8 cellular contexts compared by ENCODE assay signal in genomic region chr16:578870-579405, GRCh38. TPM values are rescaled to one million over a fixed set of nuclear protein-coding genes. Genes with fewer than 3 reads are reported as not detected.
DNase-seq lines count a peak whose midpoint lies in the region; ATAC-seq and TF ChIP-seq lines count a peak whose summit lies in the region.

No MANE protein-coding gene starts in this region.

- POLR2A ChIA-PET in activated naive CD8-positive, alpha-beta T cell treated with anti-CD3 and anti-CD28 coated beads, Interleukin-2, amount 10 ng/mL, durations not matched to agents 7 days and 5 days (lab: Charles Lee) = no interaction called here

- no peak overlapping the region for H3K27ac Mint-ChIP-seq in activated naive CD8-positive, alpha-beta T cell treated with anti-CD3 and anti-CD28 coated beads, Interleukin-2, amount 10 ng/mL, durations not matched to agents 7 days and 5 days

- no peaks in the 10 kb centered on the region for H3K27me3 Mint-ChIP-seq in activated naive CD8-positive, alpha-beta T cell treated with anti-CD3 and anti-CD28 coated beads, Interleukin-2, amount 10 ng/mL, durations not matched to agents 7 days and 5 days

- intact Hi-C loops in left ventricle myocardium superior (cut with micrococcal nuclease) (no loop called here), gastrocnemius medialis (cut with DNase I; ENCODE audit: low total_unique reads) (loop anchor here (1.0 to 2.0 kb wide), 2 partner anchors 32 to 81 kb away; no protein-coding TSS in a partner anchor)

- in situ Hi-C loops in gastrocnemius medialis (cut with MboI; ENCODE audit: low sequenced_read_pairs in 4 of 4) = no loop called here

- H3K36me3 ChIP-seq in gastrocnemius medialis = no peaks in the 10 kb centered on the region

- H3K27ac ChIP-seq in gastrocnemius medialis = no peak overlapping the region

- ATAC-seq in GM21423 (IDR thresholded peaks at IDR 0.05; ENCODE audit: unreplicated experiment) (peak; percentile 47), left ventricle myocardium superior (peak; percentile 88), gastrocnemius medialis (peak; percentile 84 to 86), GM19452 (IDR thresholded peaks at IDR 0.05; ENCODE audit: unreplicated experiment) (no peak)
- ATAC-seq in activated naive CD8-positive, alpha-beta T cell treated with anti-CD3 and anti-CD28 coated beads, Interleukin-2, amount 10 ng/mL, durations not matched to agents 7 days and 5 days (ENCODE audit: low read depth) = peak; percentile 92

- H3K4me3 Mint-ChIP-seq in activated naive CD8-positive, alpha-beta T cell treated with anti-CD3 and anti-CD28 coated beads, Interleukin-2, amount 10 ng/mL, durations not matched to agents 7 days and 5 days = no peak overlapping the region

- no peaks in the 10 kb centered on the region for H3K27me3 ChIP-seq in gastrocnemius medialis

- no peak overlapping the region for H3K4me3 ChIP-seq in gastrocnemius medialis

- peak; percentile 82 to 91 (median 86) for TF ChIP-seq CTCF in gastrocnemius medialis (IDR thresholded peaks at IDR 0.05 in 4 of 5, conservative IDR thresholded peaks at IDR 0.05 in 1 of 5)

- no peaks in the 10 kb centered on the region for H3K9me3 Mint-ChIP-seq in activated naive CD8-positive, alpha-beta T cell treated with anti-CD3 and anti-CD28 coated beads, Interleukin-2, amount 10 ng/mL, durations not matched to agents 7 days and 5 days

- H3K9me3 ChIP-seq in gastrocnemius medialis = no peaks in the 10 kb centered on the region

- H3K4me1 ChIP-seq in gastrocnemius medialis = no peaks in the 10 kb centered on the region

- H3K4me1 Mint-ChIP-seq in activated naive CD8-positive, alpha-beta T cell treated with anti-CD3 and anti-CD28 coated beads, Interleukin-2, amount 10 ng/mL, durations not matched to agents 7 days and 5 days = peaks cover 3% of the 10 kb centered on the region

- H3K36me3 Mint-ChIP-seq in activated naive CD8-positive, alpha-beta T cell treated with anti-CD3 and anti-CD28 coated beads, Interleukin-2, amount 10 ng/mL, durations not matched to agents 7 days and 5 days = no peaks in the 10 kb centered on the region

- TF ChIP-seq POLR2A in gastrocnemius medialis (IDR thresholded peaks at IDR 0.05) = no peak

- peak; percentile 54 for DNase-seq in AG08395 (ENCODE audit: low spot score)
- peak; percentile 63 to 82 for DNase-seq in SHP77 (lab: John Stamatoyannopoulos, UW)
- peak; percentile 82 for DNase-seq in activated naive CD8-positive, alpha-beta T cell treated with anti-CD3 and anti-CD28 coated beads, Interleukin-2, amount 10 ng/mL, durations not matched to agents 7 days and 5 days
- DNase-seq in left ventricle myocardium superior = peak; percentile 86
- DNase-seq in gastrocnemius medialis = peak; percentile 38 to 72
- no peak for DNase-seq in RKO (ENCODE audit: low spot score)

RNA-seq across cellular contexts. Expression of gene PIGQ, which starts 9.2 kb away (rescaled TPM):
- total RNA-seq in activated naive CD8-positive, alpha-beta T cell treated with anti-CD3 and anti-CD28 coated beads, Interleukin-2, amount 10 ng/mL, durations not matched to agents 7 days and 5 days = 10 to 100 TPM; 46.3 to 54.3 TPM
- total RNA-seq in left ventricle myocardium superior (16.9 TPM), gastrocnemius medialis (10 to 100 TPM; 22.2 to 47.3 (median 38.5) TPM)

RNA-seq across cellular contexts. Expression of gene RAB40C, which starts 10.9 kb away (rescaled TPM):
- 10 to 100 TPM; 15.1 to 18.2 TPM for total RNA-seq in activated naive CD8-positive, alpha-beta T cell treated with anti-CD3 and anti-CD28 coated beads, Interleukin-2, amount 10 ng/mL, durations not matched to agents 7 days and 5 days
- 11.4 TPM for total RNA-seq in left ventricle myocardium superior
- total RNA-seq in gastrocnemius medialis = 10 to 100 TPM; 15.6 to 29.3 (median 21.4) TPM

RNA-seq across cellular contexts. Expression of gene NHLRC4, which starts 12.1 kb away (rescaled TPM):
- total RNA-seq in activated naive CD8-positive, alpha-beta T cell treated with anti-CD3 and anti-CD28 coated beads, Interleukin-2, amount 10 ng/mL, durations not matched to agents 7 days and 5 days = 1 to 10 TPM; 3.0 to 3.6 TPM
- 0.52 TPM for total RNA-seq in left ventricle myocardium superior
- under 1 TPM; 0.42 to 0.56 (median 0.48) TPM for total RNA-seq in gastrocnemius medialis

RNA-seq across cellular contexts. Expression of gene PRR35, which starts 18.7 kb away (rescaled TPM):
- not detected for total RNA-seq in activated naive CD8-positive, alpha-beta T cell treated with anti-CD3 and anti-CD28 coated beads, Interleukin-2, amount 10 ng/mL, durations not matched to agents 7 days and 5 days
- total RNA-seq in left ventricle myocardium superior = not detected
- total RNA-seq in gastrocnemius medialis = not detected

RNA-seq across cellular contexts. Expression of gene CAPN15, which starts 51.4 kb away (rescaled TPM):
- 10 to 100 TPM; 83.5 to 87.4 TPM for total RNA-seq in activated naive CD8-positive, alpha-beta T cell treated with anti-CD3 and anti-CD28 coated beads, Interleukin-2, amount 10 ng/mL, durations not matched to agents 7 days and 5 days
- 17.8 TPM for total RNA-seq in left ventricle myocardium superior
- 10 to 100 TPM; 22.3 to 37.8 (median 27.4) TPM for total RNA-seq in gastrocnemius medialis
